8 cellular contexts compared by ENCODE assay signal in genomic region chr10:87659571-87660483, GRCh38. TPM values are rescaled to one million over a fixed set of nuclear protein-coding genes. Genes with fewer than 3 reads are reported as not detected.
DNase-seq lines count a peak whose midpoint lies in the region; ATAC-seq, FAIRE-seq and TF ChIP-seq lines count a peak whose summit lies in the region.

Gene PAPSS2, plus strand, starts transcription at chr10:87659878. Its CDS starts 104 bp downstream, at chr10:87659982.

- H3K4me1 ChIP-seq in A549 (peaks cover 48% of the 10 kb centered on the region), ovary (ENCODE audit: insufficient read depth) (peaks cover 9% of the 10 kb centered on the region)

- H3K27ac ChIP-seq in A549 (peak within 1 kb of the TSS; percentile 73 to 95), ovary (peak within 1 kb of the TSS; percentile 54 to 87)

- peak; percentile 20 for TF ChIP-seq POLR2A in A549 (IDR thresholded peaks at IDR 0.05; ENCODE audit: low read length)
- TF ChIP-seq POLR2A in GM12891 (IDR thresholded peaks at IDR 0.05; ENCODE audit: low read depth, low read length): no peak
- no peak for TF ChIP-seq POLR2A in ovary (IDR thresholded peaks at IDR 0.05)

- peak; percentile 83 for ATAC-seq in A549
- peak; percentile 90 for ATAC-seq in Right ventricle myocardium superior (ENCODE audit: poor library complexity)
- no peak for ATAC-seq in HG02763 (IDR thresholded peaks at IDR 0.05; ENCODE audit: unreplicated experiment)

- H3K9me3 Mint-ChIP-seq in activated naive CD8-positive, alpha-beta T cell (ENCODE audit: low read depth): no peaks in the 10 kb centered on the region

- CTCF ChIA-PET in A549 (lab: Yijun Ruan, JAX): interaction anchor here (0.5 to 3.9 kb wide), 11 partner anchors 11 to 124 kb away, joined by 3 to 23 read pairs (median 4); no protein-coding TSS in a partner anchor

- H3K4me3 Mint-ChIP-seq in activated naive CD8-positive, alpha-beta T cell: peak within 1 kb of the TSS; percentile 83

- no peak within 1 kb of the TSS for H3K27ac Mint-ChIP-seq in activated naive CD8-positive, alpha-beta T cell

- no peaks in the 10 kb centered on the region for H3K36me3 ChIP-seq in ovary

- POLR2A ChIA-PET in A549 (lab: Yijun Ruan, JAX): interaction anchor here (0.7 to 1.3 kb wide), 2 partner anchors 155 to 158 kb away, joined by 4 read pairs; partner anchors contain the start of genes ATAD1 and MINPP1

- H3K27me3 Mint-ChIP-seq in activated naive CD8-positive, alpha-beta T cell: peaks cover 40% of the 10 kb centered on the region

- peak within 1 kb of the TSS; percentile 83 for H3K4me2 ChIP-seq in A549

- WGBS in A549 (ENCODE audit: missing lambda C conversion rate): 1% methylated on average over 40 of the region's 82 CpGs
- 0 to 1% (median 1%) methylated on average over 58 to 82 of the region's 82 CpGs for WGBS in ovary, 3 donors

- H3K27me3 ChIP-seq in ovary: no peaks in the 10 kb centered on the region

- FAIRE-seq in A549 (lab: Jason Lieb, UNC) (no peak), GM12891 (lab: Jason Lieb, UNC) (peak; percentile 62)

- peak in 1 of 2 experiments; percentile 30; a peak in 2 of 5 replicates for TF ChIP-seq RAD21 in A549 (conservative IDR thresholded peaks at IDR 0.05 in 1 of 2, IDR thresholded peaks at IDR 0.05 in 1 of 2)

- no peaks in the 10 kb centered on the region for H3K36me3 Mint-ChIP-seq in activated naive CD8-positive, alpha-beta T cell

- DNase-seq in A549 (ENCODE audit: low read depth in 1 of 2, low spot score in 1 of 2) (peak; percentile 42 to 75), GM12891 (ENCODE audit: insufficient read length, low spot score) (peak; percentile 43), NOMO-1 treated with DMSO at 0.1 percent for 48 hours (lab: John Stamatoyannopoulos, UW; ENCODE audit: unreplicated experiment) (peak; percentile 53), Right ventricle myocardium superior (peak; percentile 84), ovary (peak; percentile 51 to 75 (median 72)), cerebellum (ENCODE audit: low spot score) (no peak)

- H3K9me3 ChIP-seq in A549: no peaks in the 10 kb centered on the region
- no peaks in the 10 kb centered on the region for H3K9me3 ChIP-seq in ovary

- TF ChIP-seq CTCF in A549 (IDR thresholded peaks at IDR 0.05) (no peak; the same call in 2 of the 3 replicates), ovary (IDR thresholded peaks at IDR 0.05) (no peak)

- peaks cover 9% of the 10 kb centered on the region for H3K4me1 Mint-ChIP-seq in activated naive CD8-positive, alpha-beta T cell (ENCODE audit: low read depth)

- H3K4me3 ChIP-seq in A549 (peak within 1 kb of the TSS; percentile 78), ovary (peak within 1 kb of the TSS; percentile 84)

- intact Hi-C loops in Right ventricle myocardium superior (cut with DNase I): loop anchor here (10.0 kb wide), 1 partner anchor 125 kb away; no protein-coding TSS in a partner anchor
- intact Hi-C loops in ovary (cut with DNase I): loop anchor here in 2 of 4 donors (5.0 kb wide), 3 partner anchors 37 to 128 kb away; no protein-coding TSS in a partner anchor

- no peak for TF ChIP-seq EP300 in A549 (IDR thresholded peaks at IDR 0.05)
- no peak for TF ChIP-seq EP300 in ovary (IDR thresholded peaks at IDR 0.05)

TF ChIP-seq in A549, 52 proteins besides CTCF, POLR2A, EP300 and RAD21:
- TF ChIP-seq JUN (IDR thresholded peaks at IDR 0.05) (peak; percentile 31 to 34; a peak in 1 of 5 replicates), E2F6 (IDR thresholded peaks at IDR 0.05; ENCODE audit: borderline replicate concordance, low read depth) (0 out of 2 replicates have a peak, but pooled peaks have one; percentile 19), BCL3 (IDR thresholded peaks at IDR 0.05) (0 out of 3 replicates have a peak, but pooled peaks have one; percentile 27), KDM1A (IDR thresholded peaks at IDR 0.05; ENCODE audit: low read depth) (no peak), CEBPB (IDR thresholded peaks at IDR 0.05) (0 out of 4 replicates have a peak, but pooled peaks of 1 of the 2 experiments have one; percentile 3), ATOH8 (CRISPR knock-in tag; IDR thresholded peaks at IDR 0.05; ENCODE audit: low read depth) (no peak)

TF ChIP-seq in GM12891, 5 proteins besides CTCF, POLR2A, EP300 and RAD21:
- TF ChIP-seq PAX5 (IDR thresholded peaks at IDR 0.05; ENCODE audit: insufficient read depth, low read length, severe bottlenecking) (no peak), POU2F2 (IDR thresholded peaks at IDR 0.05; ENCODE audit: low read depth, low read length) (no peak), SPI1 (IDR thresholded peaks at IDR 0.05; ENCODE audit: low read depth, low read length) (no peak), POLR2AphosphoS5 (IDR thresholded peaks at IDR 0.05; ENCODE audit: low read depth, low read length) (no peak), TAF1 (IDR thresholded peaks at IDR 0.05; ENCODE audit: low read depth, low read length) (no peak)

RNA-seq across cellular contexts. Expression of gene PAPSS2, which starts in this region (rescaled TPM):
- polyA plus RNA-seq in A549 (2011; rRNA removed) (27.7 and 37.9 TPM in 2 replicates), A549 (2017; fragmentation: RNase III; extraction: RNeasy Plus Mini Kit Qiagen cat#74134 plus additional on column Dnase treatment) (29.0 to 32.9 TPM (median 32.8 TPM) in 3 replicates), ovary (100 to 1,000 TPM in 1 of 2 donors, 10 to 100 TPM in 1; 25.5 to 102 TPM)
- polyA plus RNA-seq in A549 (2012; cell fraction: cytosol; rRNA removed): 13.5 and 18.1 TPM in 2 replicates
- polyA plus RNA-seq in A549 (2012; cell fraction: nucleus; rRNA removed): 10.8 and 14.7 TPM in 2 replicates
- polyA minus RNA-seq in A549 (2011; rRNA and poly(A)+ RNA removed): 19.2 and 22.8 TPM in 2 replicates
- polyA plus RNA-seq in GM12891 (2012; ENCODE audit: low read depth, missing spikeins): 2.6 TPM
- total RNA-seq in Right ventricle myocardium superior (8.6 TPM), ovary (10 to 100 TPM; 18.0 to 59.5 (median 42.5) TPM), cerebellum (4.4 TPM)
